ENCODE assay signal across 27 cellular contexts in the genomic region with DNA sequence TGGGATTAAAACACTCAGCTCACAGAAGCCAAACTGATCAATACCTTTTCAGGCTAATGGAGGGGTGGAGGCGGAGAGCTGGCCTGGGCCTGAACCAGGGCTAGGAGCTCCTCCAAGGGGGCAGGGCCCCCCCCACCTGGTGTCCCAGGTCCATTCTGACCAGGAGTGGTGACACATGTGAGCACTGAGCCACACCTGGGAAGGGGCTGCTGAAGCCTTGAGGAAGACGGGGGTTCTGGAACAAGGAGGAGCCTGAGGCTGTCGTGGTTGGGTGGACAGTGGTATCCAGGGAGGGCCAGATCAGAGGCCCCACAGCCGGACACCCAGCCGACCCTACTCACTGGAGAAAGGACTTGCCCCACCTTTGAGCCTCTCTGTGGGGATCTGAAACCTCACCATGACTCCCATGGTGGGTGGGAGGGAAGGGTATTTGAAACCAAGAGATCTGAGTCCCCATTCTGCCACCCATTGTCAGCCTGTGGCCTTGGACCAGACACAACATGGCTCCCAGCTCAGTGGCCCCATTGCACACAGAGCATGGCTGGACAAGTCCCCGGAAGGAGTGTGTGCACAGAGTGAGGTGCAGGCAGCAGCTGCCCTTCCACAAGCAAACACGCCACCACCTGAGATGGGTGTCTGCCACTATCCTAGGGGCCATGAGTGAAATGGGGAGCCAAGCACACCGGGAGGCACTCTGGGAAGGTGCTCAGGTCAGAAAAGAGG. TPM values are rescaled to one million over a fixed set of nuclear protein-coding genes. Genes with fewer than 3 reads are reported as not detected.
DNase-seq lines count a peak whose midpoint lies in the region; ATAC-seq and TF ChIP-seq lines count a peak whose summit lies in the region.
"Had no signal": no experiment of that assay in that cellular context is flagged by ENCODE, and none has a peak within 500 bp of the region (broad histone marks: within the 10 kb centered on the region; RNA-seq: fewer than 3 reads in every experiment).

No MANE protein-coding gene starts in this region.

- no peak for TF ChIP-seq CTCF in activated CD8-positive, alpha-beta T cell treated with anti-CD3 and anti-CD28 coated beads for 36 hours (IDR thresholded peaks at IDR 0.05)

- peaks cover 13% of the 10 kb centered on the region for H3K27me3 Mint-ChIP-seq in activated T-cell treated with anti-CD3 and anti-CD28 coated beads, Interleukin-2, amount 50 U/mL, for 72 hours (ENCODE audit: low read depth)
- H3K27me3 Mint-ChIP-seq in activated CD8-positive, alpha-beta T cell treated with anti-CD3 and anti-CD28 coated beads for 36 hours = peaks cover 7% of the 10 kb centered on the region
- H3K27me3 Mint-ChIP-seq: activated naive CD8-positive, alpha-beta T cell; CD4-positive, CD25-positive, alpha-beta regulatory T cell had no signal

- H3K4me1 Mint-ChIP-seq in activated T-cell treated with anti-CD3 and anti-CD28 coated beads, Interleukin-2, amount 50 U/mL, for 72 hours (ENCODE audit: low read depth) = peaks cover 54% of the 10 kb centered on the region
- H3K4me1 Mint-ChIP-seq in activated CD8-positive, alpha-beta T cell treated with anti-CD3 and anti-CD28 coated beads for 36 hours (ENCODE audit: low read depth) = peaks cover 40% of the 10 kb centered on the region
- peaks cover 95% of the 10 kb centered on the region for H3K4me1 Mint-ChIP-seq in stimulated activated effector memory CD8-positive, alpha-beta T cell treated with anti-CD3 and anti-CD28 coated beads, Interleukin-12 subunit alpha, Interleukin-12 subunit beta, amount 100 ng/mL, for 72 hours

- CTCF ChIA-PET in activated CD8-positive, alpha-beta T cell treated with anti-CD3 and anti-CD28 coated beads for 36 hours (lab: Charles Lee) = interaction anchor here (1.1 kb wide), 1 partner anchor 519 kb away, joined by 3 read pairs; no protein-coding TSS in a partner anchor

- H3K36me3 Mint-ChIP-seq in activated T-cell treated with anti-CD3 and anti-CD28 coated beads, Interleukin-2, amount 50 U/mL, for 72 hours (ENCODE audit: insufficient read depth in 2 of 2) = peaks cover under 1 to 2% of the 10 kb centered on the region in 2 donors
- H3K36me3 Mint-ChIP-seq in activated CD8-positive, alpha-beta T cell treated with anti-CD3 and anti-CD28 coated beads for 36 hours (ENCODE audit: low read depth) = peaks cover 4% of the 10 kb centered on the region
- H3K36me3 Mint-ChIP-seq in stimulated activated effector memory CD8-positive, alpha-beta T cell treated with anti-CD3 and anti-CD28 coated beads, Interleukin-12 subunit alpha, Interleukin-12 subunit beta, amount 100 ng/mL, for 72 hours = peaks cover 100% of the 10 kb centered on the region
- H3K36me3 Mint-ChIP-seq: activated naive CD8-positive, alpha-beta T cell; CD4-positive, CD25-positive, alpha-beta regulatory T cell had no signal

- POLR2A ChIA-PET in activated CD8-positive, alpha-beta T cell treated with anti-CD3 and anti-CD28 coated beads for 36 hours (lab: Charles Lee) = no interaction called here

- H3K9me3 Mint-ChIP-seq in activated T-cell treated with anti-CD3 and anti-CD28 coated beads, Interleukin-2, amount 50 U/mL, for 72 hours = no peaks in the 10 kb centered on the region
- H3K9me3 Mint-ChIP-seq in activated CD8-positive, alpha-beta T cell treated with anti-CD3 and anti-CD28 coated beads for 36 hours = no peaks in the 10 kb centered on the region
- H3K9me3 Mint-ChIP-seq in stimulated activated effector memory CD8-positive, alpha-beta T cell treated with anti-CD3 and anti-CD28 coated beads, Interleukin-12 subunit alpha, Interleukin-12 subunit beta, amount 100 ng/mL, for 72 hours = no peaks in the 10 kb centered on the region
- H3K9me3 Mint-ChIP-seq: CD4-positive, CD25-positive, alpha-beta regulatory T cell had no signal

- intact Hi-C loops in activated CD8-positive, alpha-beta T cell treated with anti-CD3 and anti-CD28 coated beads for 36 hours (cut with micrococcal nuclease) = no loop called here

- DNase-seq in activated T-cell treated with anti-CD3 and anti-CD28 coated beads, Interleukin-2, amount 50 U/mL, for 72 hours = no peak
- DNase-seq in activated T-cell treated with anti-CD3 and anti-CD28 coated beads for 4 hours (no peak), left kidney (ENCODE audit: low read depth, low spot score) (peak; percentile 15)
- DNase-seq in activated CD8-positive, alpha-beta T cell treated with anti-CD3 and anti-CD28 coated beads for 36 hours = no peak
- DNase-seq in stimulated activated effector memory CD8-positive, alpha-beta T cell treated with anti-CD3 and anti-CD28 coated beads, Interleukin-12 subunit alpha, Interleukin-12 subunit beta, amount 100 ng/mL, for 72 hours (ENCODE audit: low spot score in 2 of 2) = peak in 1 of 2 donors; percentile 47
- DNase-seq: activated CD4-positive, alpha-beta T cell treated with anti-CD3 and anti-CD28 coated beads for 48 hours; activated T-cell treated with anti-CD3 and anti-CD28 coated beads, Interleukin-2, amount 50 U/mL, for 1 hour; CD4-positive, CD25-positive, alpha-beta regulatory T cell; central memory CD4-positive, alpha-beta T cell; dorsolateral prefrontal cortex; GOT3; NCI-H1048; NCI-H1930; NCI-H2227 treated with DMSO at 0.1 percent for 48 hours; NCI-H748 treated with DMSO at 0.1 percent for 48 hours; SHP77 treated with DMSO at 0.1 percent for 48 hours; upper lobe of right lung had no signal

- peak overlapping the region; percentile 99 for H3K27ac Mint-ChIP-seq in activated T-cell treated with anti-CD3 and anti-CD28 coated beads, Interleukin-2, amount 50 U/mL, for 72 hours
- peak overlapping the region; percentile 89 for H3K27ac Mint-ChIP-seq in activated CD8-positive, alpha-beta T cell treated with anti-CD3 and anti-CD28 coated beads for 36 hours
- H3K27ac Mint-ChIP-seq in stimulated activated effector memory CD8-positive, alpha-beta T cell treated with anti-CD3 and anti-CD28 coated beads, Interleukin-12 subunit alpha, Interleukin-12 subunit beta, amount 100 ng/mL, for 72 hours = peak overlapping the region; percentile 98

- ATAC-seq in activated T-cell treated with anti-CD3 and anti-CD28 coated beads, Interleukin-2, amount 50 U/mL, for 72 hours (replicated peaks in 1 of 2) = no peak
- ATAC-seq in activated CD8-positive, alpha-beta T cell treated with anti-CD3 and anti-CD28 coated beads for 36 hours = no peak
- ATAC-seq in stimulated activated effector memory CD8-positive, alpha-beta T cell treated with anti-CD3 and anti-CD28 coated beads, Interleukin-12 subunit alpha, Interleukin-12 subunit beta, amount 100 ng/mL, for 72 hours = no peak
- ATAC-seq in GM21390 (IDR thresholded peaks at IDR 0.05; ENCODE audit: unreplicated experiment) = no peak
- no peak for ATAC-seq in HG03135 (IDR thresholded peaks at IDR 0.05; ENCODE audit: unreplicated experiment)
- no peak for ATAC-seq in HG03175 (IDR thresholded peaks at IDR 0.05; ENCODE audit: unreplicated experiment)
- ATAC-seq: upper lobe of right lung had no signal

- H3K4me3 Mint-ChIP-seq in activated T-cell treated with anti-CD3 and anti-CD28 coated beads, Interleukin-2, amount 50 U/mL, for 72 hours = peak overlapping the region; percentile 86 to 87
- no peak overlapping the region for H3K4me3 Mint-ChIP-seq in activated CD8-positive, alpha-beta T cell treated with anti-CD3 and anti-CD28 coated beads for 36 hours
- peak overlapping the region; percentile 79 for H3K4me3 Mint-ChIP-seq in stimulated activated effector memory CD8-positive, alpha-beta T cell treated with anti-CD3 and anti-CD28 coated beads, Interleukin-12 subunit alpha, Interleukin-12 subunit beta, amount 100 ng/mL, for 72 hours
- H3K4me3 Mint-ChIP-seq: activated naive CD8-positive, alpha-beta T cell; CD4-positive, CD25-positive, alpha-beta regulatory T cell had no signal

RNA-seq across cellular contexts. Expression of gene TMEM273, which starts 12.4 kb away (rescaled TPM):
- total RNA-seq in activated T-cell treated with anti-CD3 and anti-CD28 coated beads, Interleukin-2, amount 50 U/mL, for 72 hours = 10 to 100 TPM; 22.5 to 88.0 TPM
- total RNA-seq in activated CD8-positive, alpha-beta T cell treated with anti-CD3 and anti-CD28 coated beads for 36 hours = 10 to 100 TPM; 16.6 to 19.0 TPM
- total RNA-seq: osteoblast had no signal

RNA-seq across cellular contexts. Expression of gene FAM170B, which starts 41.9 kb away (rescaled TPM):
- total RNA-seq in activated T-cell treated with anti-CD3 and anti-CD28 coated beads, Interleukin-2, amount 50 U/mL, for 72 hours = under 1 TPM in 1 of 2 donors, not detected in 1; 0.16 TPM
- total RNA-seq in activated CD8-positive, alpha-beta T cell treated with anti-CD3 and anti-CD28 coated beads for 36 hours = not detected
- total RNA-seq: ascending aorta; CD4-positive, CD25-positive, alpha-beta regulatory T cell; hepatocyte; lung microvascular endothelial cell; myocyte; osteoblast; subcutaneous adipose tissue; upper lobe of right lung had no signal
